1 cellular context compared by ENCODE assay signal in genomic region chr5:93583799-93584530, GRCh38.
A peak's percentile ranks its signal among the peaks of the same experiment; 100 is the strongest.
TF ChIP-seq lines count a peak whose summit lies in the region.

No MANE protein-coding gene starts in this region.

TF ChIP-seq in HepG2, 621 proteins besides CTCF, POLR2A, EP300 and RAD21 (continued from another document):
- TF ChIP-seq PHF8 (CRISPR knock-in tag; IDR thresholded peaks at IDR 0.05) (peak; percentile 30; the same call in 1 of the 2 replicates), ZFY (CRISPR knock-in tag; IDR thresholded peaks at IDR 0.05) (peak; percentile 8; the same call in 1 of the 2 replicates), ATAD3A (CRISPR knock-in tag; IDR thresholded peaks at IDR 0.05) (no peak), MAZ (IDR thresholded peaks at IDR 0.05; ENCODE audit: borderline replicate concordance, low read depth, low read length) (no peak), MAZ (CRISPR knock-in tag; IDR thresholded peaks at IDR 0.05; ENCODE audit: low read depth) (peak; percentile 72), ZFX (CRISPR knock-in tag; IDR thresholded peaks at IDR 0.05; ENCODE audit: low read depth) (0 out of 2 replicates have a peak, but pooled peaks have one; percentile 27), IKZF4 (CRISPR knock-in tag; IDR thresholded peaks at IDR 0.05; ENCODE audit: borderline replicate concordance, low read depth, not compliant biosample characterization) (no peak), ZNF354B (CRISPR knock-in tag; IDR thresholded peaks at IDR 0.05) (no peak), CEBPB (IDR thresholded peaks at IDR 0.05; ENCODE audit: borderline replicate concordance, low read depth, low read length) (no peak), RBFOX2 (IDR thresholded peaks at IDR 0.05; ENCODE audit: low read depth, low read length) (peak; percentile 76), HOXD1 (CRISPR knock-in tag; IDR thresholded peaks at IDR 0.05) (0 out of 2 replicates have a peak, but pooled peaks have one; percentile 19), TRAFD1 (CRISPR knock-in tag; IDR thresholded peaks at IDR 0.05; ENCODE audit: borderline replicate concordance) (no peak), ARID4A (CRISPR knock-in tag; IDR thresholded peaks at IDR 0.05; ENCODE audit: borderline replicate concordance) (peak; percentile 2; the same call in 1 of the 2 replicates), SAP130 (CRISPR knock-in tag; IDR thresholded peaks at IDR 0.05; ENCODE audit: low read depth) (peak; percentile 32), HNRNPLL (IDR thresholded peaks at IDR 0.05; ENCODE audit: low read depth, low read length, poor library complexity, severe bottlenecking) (peak; percentile 67), ZBTB26 (CRISPR knock-in tag; IDR thresholded peaks at IDR 0.05; ENCODE audit: borderline replicate concordance) (no peak), AGO2 (optimal IDR thresholded peaks at IDR 0.05; ENCODE audit: low read depth, low read length) (peak; percentile 80), ZNF687 (CRISPR knock-in tag; IDR thresholded peaks at IDR 0.05) (peak; percentile 32), UBTF (CRISPR knock-in tag; IDR thresholded peaks at IDR 0.05) (peak; percentile 77; the same call in 1 of the 2 replicates), REST (IDR thresholded peaks at IDR 0.05; ENCODE audit: borderline replicate concordance in 1 of 2, low read depth in 1 of 2, low read length in 2 of 2) (0 out of 4 replicates have a peak, but pooled peaks of 1 of the 2 experiments have one; percentile 20), ZBTB14 (CRISPR knock-in tag; IDR thresholded peaks at IDR 0.05) (peak; percentile 64)
